Comparison of ENCODE assay signal across 8 cellular contexts in genomic region chr15:83559310-83559966, GRCh38.
A peak's percentile ranks its signal among the peaks of the same experiment; 100 is the strongest.
DNase-seq lines count a peak whose midpoint lies in the region; ATAC-seq, FAIRE-seq and TF ChIP-seq lines count a peak whose summit lies in the region.

No MANE protein-coding gene starts in this region.

- H3K36me3 ChIP-seq in Loucy (ENCODE audit: insufficient read depth, low read length) (no peaks in the 10 kb centered on the region), kidney (ENCODE audit: control insufficient read depth in 1 of 2, insufficient read depth in 2 of 2, low read length in 2 of 2) (no peaks in the 10 kb centered on the region)

- DNase-seq in D341Med (ENCODE audit: low spot score) (peak; percentile 75), GM20000 (ENCODE audit: low spot score) (peak; percentile 65), SW480 (ENCODE audit: low spot score) (peak; percentile 50), kidney (no peak)
- DNase-seq in central memory CD4-positive, alpha-beta T cell, result peak; percentile 2
- DNase-seq in stimulated activated CD4-positive, alpha-beta T cell treated with anti-CD3 and anti-CD28 coated beads, Interleukin-1b, Interleukin-23, amount 100 ng/mL, for 48 hours, result peak; percentile 37

- no peak overlapping the region for H2AFZ ChIP-seq in Loucy (ENCODE audit: low read length)

- H3K9me2 ChIP-seq in Loucy (replicated peaks; ENCODE audit: low read depth, low read length), result no peaks in the 10 kb centered on the region

- peak; percentile 44 for FAIRE-seq in kidney (lab: Jason Lieb, UNC)

- intact Hi-C loops in kidney (cut with DNase I), result no loop called here

- H3K9ac ChIP-seq in Loucy (ENCODE audit: low read depth, low read length, poor library complexity, severe bottlenecking), result no peak overlapping the region
- H3K9ac ChIP-seq in kidney (ENCODE audit: low read length in 2 of 2), result no peak overlapping the region

- peak; percentile 84 for TF ChIP-seq CTCF in GM20000 (IDR thresholded peaks at IDR 0.05; ENCODE audit: extremely low read depth, missing control alignments)
- TF ChIP-seq CTCF in Loucy (conservative IDR thresholded peaks at IDR 0.05; ENCODE audit: low read length), result peak; percentile 92
- TF ChIP-seq CTCF in kidney (IDR thresholded peaks at IDR 0.05; ENCODE audit: borderline replicate concordance, extremely low read depth, insufficient read depth), result peak; percentile 71

- H3K4me1 ChIP-seq in Loucy (ENCODE audit: insufficient read depth, low read length, poor library complexity, severe bottlenecking) (no peaks in the 10 kb centered on the region), kidney (ENCODE audit: control insufficient read depth in 1 of 2, insufficient read depth in 1 of 2, low read depth in 1 of 2, low read length in 2 of 2) (no peaks in the 10 kb centered on the region)

- no peaks in the 10 kb centered on the region for H3F3A ChIP-seq in Loucy (ENCODE audit: low read depth)

- no peaks in the 10 kb centered on the region for H3K79me2 ChIP-seq in Loucy (ENCODE audit: insufficient read depth, low read length)

- ATAC-seq in HG02840 (IDR thresholded peaks at IDR 0.05; ENCODE audit: low FRiP score, unreplicated experiment), result no peak

- H3K4me2 ChIP-seq in Loucy (ENCODE audit: low read depth, low read length, poor library complexity, severe bottlenecking), result no peak overlapping the region

- H3K27me3 ChIP-seq in Loucy (ENCODE audit: insufficient read depth, low read length, poor library complexity, severe bottlenecking), result no peaks in the 10 kb centered on the region

- no peak overlapping the region for H3K4me3 ChIP-seq in Loucy (ENCODE audit: low read length, poor library complexity, severe bottlenecking)
- no peak overlapping the region for H3K4me3 ChIP-seq in kidney (ENCODE audit: low read length in 2 of 2)

- no peaks in the 10 kb centered on the region for H4K20me1 ChIP-seq in Loucy (ENCODE audit: insufficient read depth, low read length, poor library complexity, severe bottlenecking)

- no peak overlapping the region for H3K27ac ChIP-seq in kidney (ENCODE audit: low read depth in 2 of 2, low read length in 2 of 2)

- H3K9me3 ChIP-seq in Loucy (ENCODE audit: insufficient read depth, low read depth, low read length) (no peaks in the 10 kb centered on the region), kidney (ENCODE audit: control insufficient read depth in 1 of 2, low read length in 2 of 2) (no peaks in the 10 kb centered on the region)
